8 cellular contexts compared by ENCODE assay signal in genomic region chr7:76191783-76192240, GRCh38. TPM values are rescaled to one million over a fixed set of nuclear protein-coding genes. Genes with fewer than 3 reads are reported as not detected.
A peak's percentile ranks its signal among the peaks of the same experiment; 100 is the strongest.
DNase-seq lines count a peak whose midpoint lies in the region; ATAC-seq and TF ChIP-seq lines count a peak whose summit lies in the region.

No MANE protein-coding gene starts in this region.

- no peak overlapping the region for H3K9ac ChIP-seq in HCT116 (ENCODE audit: low read length)

- peaks cover 0 to 3% of the 10 kb centered on the region in 2 experiments; a peak in 1 of 4 replicates for H3K4me1 ChIP-seq in HCT116 (ENCODE audit: control insufficient read depth in 1 of 2, insufficient read depth in 2 of 2, low read length in 2 of 2)

- no peaks in the 10 kb centered on the region for H3K36me3 Mint-ChIP-seq in CD4-positive, alpha-beta T cell (ENCODE audit: low read depth)

- H3K4me3 ChIP-seq in HCT116 (replicated peaks in 1 of 2; ENCODE audit: low read depth in 1 of 2, low read length in 2 of 2) (no peak overlapping the region), fibroblast of the aortic adventitia (ENCODE audit: low read depth, low read length) (no peak overlapping the region)

- TF ChIP-seq RAD21 in HCT116 (IDR thresholded peaks at IDR 0.05; ENCODE audit: low read depth) = no peak

- BruUV-seq in HCT116 (replicated peaks; lab: Mats Ljungman, UMichigan) = no TSS peak

- no peak for TF ChIP-seq CTCF in HCT116 (IDR thresholded peaks at IDR 0.05 in 2 of 3, conservative IDR thresholded peaks at IDR 0.05 in 1 of 3; ENCODE audit: borderline replicate concordance in 1 of 3, insufficient read depth in 1 of 3, low read depth in 2 of 3, low read length in 2 of 3)
- no peak for TF ChIP-seq CTCF in fibroblast of the aortic adventitia (IDR thresholded peaks at IDR 0.05; ENCODE audit: insufficient read depth, low read length)
- TF ChIP-seq CTCF in CD4-positive, alpha-beta T cell (IDR thresholded peaks at IDR 0.05) = no peak

- TF ChIP-seq POLR2A in HCT116 (IDR thresholded peaks at IDR 0.05; ENCODE audit: borderline replicate concordance, extremely low read depth, insufficient read depth, insufficient read length) = no peak

- no peaks in the 10 kb centered on the region for H3K4me1 Mint-ChIP-seq in CD4-positive, alpha-beta T cell (ENCODE audit: low read depth)

- no peaks in the 10 kb centered on the region for H3K27me3 ChIP-seq in HCT116 (ENCODE audit: insufficient read depth, low read length)
- H3K27me3 ChIP-seq in CD4-positive, alpha-beta T cell (ENCODE audit: control insufficient read depth, insufficient read depth, low read length) = no peaks in the 10 kb centered on the region

- H3K4me2 ChIP-seq in HCT116 (ENCODE audit: low read length) = no peak overlapping the region

- no peaks in the 10 kb centered on the region for H4K20me1 ChIP-seq in HCT116 (ENCODE audit: insufficient read depth)

- no peak overlapping the region for H3K27ac Mint-ChIP-seq in CD4-positive, alpha-beta T cell

- no peak overlapping the region for H3K4me3 Mint-ChIP-seq in CD4-positive, alpha-beta T cell

- RAD21 ChIA-PET in HCT116 (lab: Charles Lee; ENCODE audit: low non-redundant PET in 1 of 2, low total read pairs in 2 of 2, uncharacterized antibody in 2 of 2, unreplicated experiment in 2 of 2) = no interaction called here

- DNase-seq in CD1c-positive myeloid dendritic cell (ENCODE audit: extremely low spot score) (peak; percentile 32), HCT116 (ENCODE audit: low read depth, low spot score) (peak; percentile 43), OCI-M1 (lab: John Stamatoyannopoulos, UW) (peak; percentile 33), fibroblast of the aortic adventitia (ENCODE audit: low read depth) (peak; percentile 10), NCI-H1092 (lab: John Stamatoyannopoulos, UW) (no peak), NK-92 (lab: John Stamatoyannopoulos, UW; ENCODE audit: unreplicated experiment) (no peak)
- no peak for DNase-seq in CD4-positive, alpha-beta T cell

- no peak overlapping the region for H2AFZ ChIP-seq in HCT116 (ENCODE audit: low read depth, low read length, poor library complexity, severe bottlenecking)

- no peaks in the 10 kb centered on the region for H3K36me3 ChIP-seq in HCT116 (ENCODE audit: control insufficient read depth in 1 of 2, insufficient read depth in 2 of 2, low read length in 2 of 2)

- H3K79me2 ChIP-seq in HCT116 (ENCODE audit: insufficient read depth, low read length) = no peaks in the 10 kb centered on the region

- no peaks in the 10 kb centered on the region for H3K9me3 Mint-ChIP-seq in CD4-positive, alpha-beta T cell

- H3K27ac ChIP-seq in HCT116 (ENCODE audit: low read depth, low read length) = no peak overlapping the region
- no peak overlapping the region for H3K27ac ChIP-seq in CD4-positive, alpha-beta T cell (ENCODE audit: low read depth, low read length)

- H3K27me3 Mint-ChIP-seq in CD4-positive, alpha-beta T cell = peaks cover 6% of the 10 kb centered on the region

- POLR2A ChIA-PET in HCT116 (lab: Charles Lee) = no interaction called here
- POLR2A ChIA-PET in CD4-positive, alpha-beta T cell (lab: Charles Lee) = no interaction called here

- peak; percentile 94 for ATAC-seq in HCT116
- ATAC-seq in CD4-positive, alpha-beta T cell (ENCODE audit: poor library complexity) = no peak
- ATAC-seq in GM19463 (IDR thresholded peaks at IDR 0.05; ENCODE audit: unreplicated experiment) = no peak

- CTCF ChIA-PET in HCT116 (lab: Charles Lee) = no interaction called here
- CTCF ChIA-PET in CD4-positive, alpha-beta T cell (lab: Charles Lee) = no interaction called here

- H3K9me3 ChIP-seq in HCT116 (ENCODE audit: control insufficient read depth in 1 of 2, insufficient read depth in 1 of 2, low read depth in 1 of 2, low read length in 2 of 2) = peaks cover 0 to 5% of the 10 kb centered on the region in 2 experiments; a peak in 1 of 4 replicates
- H3K9me3 ChIP-seq in CD4-positive, alpha-beta T cell (ENCODE audit: control insufficient read depth, low read length) = peaks cover 5% of the 10 kb centered on the region

- intact Hi-C loops in HCT116 (cut with micrococcal nuclease) = no loop called here
- intact Hi-C loops in CD4-positive, alpha-beta T cell (cut with DNase I, micrococcal nuclease) = no loop called here

- H3K9me2 ChIP-seq in HCT116 (ENCODE audit: insufficient read depth) = no peaks in the 10 kb centered on the region

TF ChIP-seq in HCT116, 20 proteins besides CTCF, POLR2A, EP300 and RAD21:
- TF ChIP-seq POLR2AphosphoS5 (IDR thresholded peaks at IDR 0.05; ENCODE audit: low read depth, low read length) (no peak), CBX3 (IDR thresholded peaks at IDR 0.05; ENCODE audit: low read depth) (peak; percentile 49; the same call in 1 of the 2 replicates)
TF ChIP-seq in HCT116: peak in this region for 1.

RNA-seq across cellular contexts. Expression of gene SRRM3, which starts 9.9 kb away (rescaled TPM):
- total RNA-seq in HCT116 (2021; ENCODE audit: unreplicated experiment) (12.7 TPM), fibroblast of the aortic adventitia (ENCODE audit: low replicate concordance) (0.18 and 1.3 TPM in 2 replicates)
- polyA plus RNA-seq in HCT116 (2012) = 13.4 and 14.7 TPM in 2 replicates
- total RNA-seq in CD4-positive, alpha-beta T cell = not detected

Comparison
In these comparisons a context has a peak if more than half of its experiments do, and no peak if none do; other contexts are left out.
1. DNase-seq: peak in CD1c-positive myeloid dendritic cell (single experiment), HCT116 (single experiment), OCI-M1 (single experiment) and fibroblast of the aortic adventitia (single experiment); none in NCI-H1092 (single experiment), NK-92 (single experiment) and CD4-positive, alpha-beta T cell (0 of 10).